Comparison of ENCODE assay signal across 9 cellular contexts in genomic region chr15:62569460-62570404, GRCh38.
DNase-seq lines count a peak whose midpoint lies in the region; ATAC-seq lines count a peak whose summit lies in the region.
"Had no signal": no experiment of that assay in that cellular context is flagged by ENCODE, and none has a peak within 500 bp of the region (broad histone marks: within the 10 kb centered on the region; RNA-seq: fewer than 3 reads in every experiment).

No MANE protein-coding gene starts in this region.

- WGBS in aorta, 2 donors: 53 to 56% methylated on average over 14 of the region's 14 CpGs

- DNase-seq in Right ventricle myocardium inferior (ENCODE audit: missing footprints) (peak; percentile 86), cardiac septum (ENCODE audit: low spot score) (no peak), SJCRH30 (peak; percentile 57 to 58), iris pigment epithelial cell (ENCODE audit: low read depth) (peak; percentile 75), aorta (peak; percentile 73 to 89)
- DNase-seq: activated naive CD8-positive, alpha-beta T cell treated with anti-CD3 and anti-CD28 coated beads, Interleukin-2, amount 10 ng/mL, durations not matched to agents 7 days and 5 days had no signal

- H3K9me3 ChIP-seq in SJCRH30 (replicated peaks) (no peaks in the 10 kb centered on the region), aorta (ENCODE audit: control insufficient read depth, low read length) (no peaks in the 10 kb centered on the region)

- H3K27me3 ChIP-seq in SJCRH30 (no peaks in the 10 kb centered on the region), aorta (ENCODE audit: control insufficient read depth in 1 of 2, insufficient read depth in 2 of 2, low read length in 1 of 2) (no peaks in the 10 kb centered on the region)

- ATAC-seq in Right ventricle myocardium inferior (peak; percentile 73), aorta (ENCODE audit: low FRiP score) (peak; percentile 65), HG03108 (IDR thresholded peaks at IDR 0.05; ENCODE audit: unreplicated experiment) (no peak), GM18517 (IDR thresholded peaks at IDR 0.05; ENCODE audit: unreplicated experiment) (no peak), GM19023 (IDR thresholded peaks at IDR 0.05; ENCODE audit: unreplicated experiment) (no peak)

- H3K4me3 ChIP-seq in SJCRH30: no peak overlapping the region
- no peak overlapping the region for H3K4me3 ChIP-seq in aorta (ENCODE audit: low read length in 2 of 2)

- intact Hi-C loops in Right ventricle myocardium inferior (cut with DNase I): no loop called here
- intact Hi-C loops in cardiac septum (cut with DNase I): no loop called here
- intact Hi-C loops in aorta (cut with DNase I): no loop called here

- H3K27ac ChIP-seq in SJCRH30 (no peak overlapping the region), aorta (ENCODE audit: low read depth in 1 of 2, low read length in 2 of 2) (no peak overlapping the region)

- H3K36me3 ChIP-seq in SJCRH30: no peaks in the 10 kb centered on the region
- H3K36me3 ChIP-seq in aorta (ENCODE audit: control insufficient read depth in 1 of 2, insufficient read depth in 2 of 2, low read length in 1 of 2): no peaks in the 10 kb centered on the region

- peaks cover 19% of the 10 kb centered on the region for H3K4me1 ChIP-seq in SJCRH30
- H3K4me1 ChIP-seq in aorta (ENCODE audit: control insufficient read depth in 1 of 2, insufficient read depth in 2 of 2, low read length in 2 of 2): peaks cover 3 to 7% of the 10 kb centered on the region in 2 donors

Comparison
In these comparisons a context has a peak if more than half of its experiments do, and no peak if none do; other contexts are left out.
1. ATAC-seq: peak in Right ventricle myocardium inferior (single experiment) and aorta (single experiment); none in HG03108 (single experiment), GM18517 (single experiment) and GM19023 (single experiment).